ENCODE assay signal across 8 cellular contexts in genomic region chrX:55490121-55490520, GRCh38. TPM values are rescaled to one million over a fixed set of nuclear protein-coding genes. Genes with fewer than 3 reads are reported as not detected.
DNase-seq lines count a peak whose midpoint lies in the region; ATAC-seq and TF ChIP-seq lines count a peak whose summit lies in the region.

No MANE protein-coding gene starts in this region.

- H4K20me1 ChIP-seq in Loucy (ENCODE audit: insufficient read depth, low read length, poor library complexity, severe bottlenecking) = no peaks in the 10 kb centered on the region

- no peak for DNase-seq in AG10803 (ENCODE audit: low read depth)
- no peak for DNase-seq in coronary artery (ENCODE audit: low spot score)
- no peak for DNase-seq in natural killer cell treated with Interleukin-12 subunit alpha and Interleukin-12 subunit beta and Interleukin-15 and Interleukin-18, amount 100 ng/mL, for 72 hours (ENCODE audit: low spot score)
- no peak for DNase-seq in cerebellar nuclear complex (lab: John Stamatoyannopoulos, UW)

- peaks cover 4% of the 10 kb centered on the region for H3K79me2 ChIP-seq in Loucy (ENCODE audit: insufficient read depth, low read length)

- H3K27me3 ChIP-seq in Loucy (ENCODE audit: insufficient read depth, low read length, poor library complexity, severe bottlenecking) = no peaks in the 10 kb centered on the region

- H3K4me1 ChIP-seq in Loucy (ENCODE audit: insufficient read depth, low read length, poor library complexity, severe bottlenecking) = peaks cover 10% of the 10 kb centered on the region

- no peaks in the 10 kb centered on the region for H3F3A ChIP-seq in Loucy (ENCODE audit: low read depth)

- H3K27ac ChIP-seq in coronary artery = peak overlapping the region; percentile 92 to 96

- TF ChIP-seq CTCF in AG10803 (conservative IDR thresholded peaks at IDR 0.05; ENCODE audit: low read length) = no peak
- TF ChIP-seq CTCF in Loucy (conservative IDR thresholded peaks at IDR 0.05; ENCODE audit: low read length) = no peak
- TF ChIP-seq CTCF in coronary artery (IDR thresholded peaks at IDR 0.05) = no peak

- H3K4me3 ChIP-seq in AG10803 (ENCODE audit: low read length) = peak overlapping the region; percentile 73
- H3K4me3 ChIP-seq in Loucy (ENCODE audit: low read length, poor library complexity, severe bottlenecking) = peak overlapping the region; percentile 86
- H3K4me3 ChIP-seq in coronary artery = peak overlapping the region; percentile 74

- H3K27me3 Mint-ChIP-seq in natural killer cell treated with Interleukin-12 subunit alpha and Interleukin-12 subunit beta and Interleukin-15 and Interleukin-18, amount 100 ng/mL, for 72 hours = peaks cover 0 to 4% of the 10 kb centered on the region in 2 donors

- no peaks in the 10 kb centered on the region for H3K36me3 Mint-ChIP-seq in natural killer cell treated with Interleukin-12 subunit alpha and Interleukin-12 subunit beta and Interleukin-15 and Interleukin-18, amount 100 ng/mL, for 72 hours

- peaks cover 0 to 10% of the 10 kb centered on the region in 2 donors for H3K4me1 Mint-ChIP-seq in natural killer cell treated with Interleukin-12 subunit alpha and Interleukin-12 subunit beta and Interleukin-15 and Interleukin-18, amount 100 ng/mL, for 72 hours (ENCODE audit: low read depth in 2 of 2)

- H3K4me2 ChIP-seq in Loucy (ENCODE audit: low read depth, low read length, poor library complexity, severe bottlenecking) = peak overlapping the region; percentile 70

- ATAC-seq in natural killer cell treated with Interleukin-12 subunit alpha and Interleukin-12 subunit beta and Interleukin-15 and Interleukin-18, amount 100 ng/mL, for 72 hours = no peak
- ATAC-seq in HG03108 (IDR thresholded peaks at IDR 0.05; ENCODE audit: unreplicated experiment) (no peak), GM21390 (IDR thresholded peaks at IDR 0.05; ENCODE audit: unreplicated experiment) (no peak), HG03139 (IDR thresholded peaks at IDR 0.05; ENCODE audit: unreplicated experiment) (no peak)

- no peaks in the 10 kb centered on the region for H3K9me3 Mint-ChIP-seq in natural killer cell treated with Interleukin-12 subunit alpha and Interleukin-12 subunit beta and Interleukin-15 and Interleukin-18, amount 100 ng/mL, for 72 hours

- H3K9me3 ChIP-seq in Loucy (ENCODE audit: insufficient read depth, low read depth, low read length) = no peaks in the 10 kb centered on the region

- H3K4me3 Mint-ChIP-seq in natural killer cell treated with Interleukin-12 subunit alpha and Interleukin-12 subunit beta and Interleukin-15 and Interleukin-18, amount 100 ng/mL, for 72 hours = peak overlapping the region; percentile 94

- H3K9me2 ChIP-seq in Loucy (replicated peaks; ENCODE audit: low read depth, low read length) = no peaks in the 10 kb centered on the region

- no peak overlapping the region for H3K27ac Mint-ChIP-seq in natural killer cell treated with Interleukin-12 subunit alpha and Interleukin-12 subunit beta and Interleukin-15 and Interleukin-18, amount 100 ng/mL, for 72 hours

- H3K9ac ChIP-seq in Loucy (ENCODE audit: low read depth, low read length, poor library complexity, severe bottlenecking) = peak overlapping the region; percentile 91

- no peak overlapping the region for H2AFZ ChIP-seq in Loucy (ENCODE audit: low read length)

- no peaks in the 10 kb centered on the region for H3K36me3 ChIP-seq in Loucy (ENCODE audit: insufficient read depth, low read length)

RNA-seq across cellular contexts. Expression of gene USP51, which starts 0.5 kb away (rescaled TPM):
- under 1 TPM; 0.26 to 0.45 TPM for total RNA-seq in natural killer cell treated with Interleukin-12 subunit alpha and Interleukin-12 subunit beta and Interleukin-15 and Interleukin-18, amount 100 ng/mL, for 72 hours

RNA-seq across cellular contexts. Expression of gene MAGEH1, which starts 38.2 kb away (rescaled TPM):
- 1 to 10 TPM; 6.7 to 7.1 TPM for total RNA-seq in natural killer cell treated with Interleukin-12 subunit alpha and Interleukin-12 subunit beta and Interleukin-15 and Interleukin-18, amount 100 ng/mL, for 72 hours
